ENCODE assay signal across 33 cellular contexts in the genomic region with DNA sequence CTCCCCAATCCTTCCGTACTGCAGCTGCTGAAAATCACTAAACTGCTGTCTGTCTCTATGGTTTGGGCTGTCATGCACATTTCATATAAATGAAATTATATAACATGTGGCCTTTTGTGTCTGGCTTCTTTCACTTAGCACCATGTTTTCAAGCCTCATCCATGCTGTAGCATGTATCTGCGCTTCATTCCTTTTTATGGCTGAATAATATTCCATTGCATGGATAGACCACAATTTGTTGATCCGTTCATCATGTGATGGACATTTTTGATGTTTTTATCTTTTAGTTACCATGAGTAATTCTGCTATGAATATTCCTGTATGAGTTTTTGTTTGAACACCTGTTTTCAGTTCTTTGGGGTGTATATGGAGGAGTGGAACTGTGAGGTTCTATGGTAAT. TPM values are rescaled to one million over a fixed set of nuclear protein-coding genes. Genes with fewer than 3 reads are reported as not detected.
DNase-seq lines count a peak whose midpoint lies in the region; ATAC-seq, FAIRE-seq and TF ChIP-seq lines count a peak whose summit lies in the region.
"Had no signal": no experiment of that assay in that cellular context is flagged by ENCODE, and none has a peak within 500 bp of the region (broad histone marks: within the 10 kb centered on the region; RNA-seq: fewer than 3 reads in every experiment).

No MANE protein-coding gene starts in this region.

- ATAC-seq in HCT116 = no peak
- ATAC-seq in K562 = no peak
- no peak for ATAC-seq in HG03457 (IDR thresholded peaks at IDR 0.05; ENCODE audit: unreplicated experiment)
- ATAC-seq: A549; CD8-positive, alpha-beta T cell had no signal

- H3K9me1 ChIP-seq in K562 (ENCODE audit: control insufficient read depth, insufficient read depth, low read length) = no peaks in the 10 kb centered on the region

- CTCF ChIA-PET in HCT116 (lab: Charles Lee) (no interaction called here), HEK293 (lab: Yijun Ruan, JAX) (interaction anchor here (0.5 kb wide), 1 partner anchor 1364 kb away, joined by 3 read pairs; no protein-coding TSS in a partner anchor), K562 (lab: Yijun Ruan, JAX; ENCODE audit: low intra/inter-chr PET ratio) (no interaction called here)

- no peaks in the 10 kb centered on the region for H3K79me2 ChIP-seq in HCT116 (ENCODE audit: insufficient read depth, low read length)
- no peaks in the 10 kb centered on the region for H3K79me2 ChIP-seq in K562 (ENCODE audit: control insufficient read depth, insufficient read depth, low read length)

- H3K9me3 ChIP-seq in HCT116 (ENCODE audit: control insufficient read depth in 1 of 2, insufficient read depth in 1 of 2, low read depth in 1 of 2, low read length in 2 of 2) = peaks cover 0 to 5% of the 10 kb centered on the region in 2 experiments; a peak in 1 of 4 replicates
- H3K9me3 ChIP-seq in HEK293 (ENCODE audit: control insufficient read depth, insufficient read depth, low read depth, low read length) = no peaks in the 10 kb centered on the region
- no peaks in the 10 kb centered on the region; the same call in 1 of the 2 replicates for H3K9me3 ChIP-seq in K562 (replicated peaks; ENCODE audit: control insufficient read depth, insufficient read depth, low read depth, low read length)
- H3K9me3 ChIP-seq in stomach = peaks cover 0 to 4% (median 0%) of the 10 kb centered on the region in 4 donors
- H3K9me3 ChIP-seq: BE2C had no signal

- H3K36me3 ChIP-seq in HCT116 (ENCODE audit: control insufficient read depth in 1 of 2, insufficient read depth in 2 of 2, low read length in 2 of 2) = no peaks in the 10 kb centered on the region
- no peaks in the 10 kb centered on the region for H3K36me3 ChIP-seq in HEK293 (ENCODE audit: control insufficient read depth in 2 of 2, insufficient read depth in 1 of 2, low read length in 2 of 2)
- H3K36me3 ChIP-seq in K562 (ENCODE audit: control insufficient read depth, insufficient read depth, low read length) = no peaks in the 10 kb centered on the region
- no peaks in the 10 kb centered on the region for H3K36me3 ChIP-seq in stomach
- H3K36me3 ChIP-seq: BE2C; BLaER1; BLaER1 treated with 17β-estradiol and CSF1 and Interleukin-3, amounts not matched to agents 10 nM and 100 nM had no signal

- no peak overlapping the region for H3K27ac ChIP-seq in HCT116 (ENCODE audit: low read depth, low read length)
- no peak overlapping the region for H3K27ac ChIP-seq in HEK293 (ENCODE audit: extremely low read depth, low read depth, low read length)
- H3K27ac ChIP-seq in K562 (ENCODE audit: extremely low read depth, low read depth, low read length) = no peak overlapping the region
- H3K27ac ChIP-seq in stomach = no peak overlapping the region
- H3K27ac ChIP-seq: 22Rv1; A549; BLaER1; BLaER1 treated with 17β-estradiol and CSF1 and Interleukin-3, amounts not matched to agents 10 nM and 100 nM; C4-2B had no signal

- H3K27me3 ChIP-seq in HCT116 (ENCODE audit: insufficient read depth, low read length) (no peaks in the 10 kb centered on the region), K562 (ENCODE audit: control insufficient read depth in 2 of 2, insufficient read depth in 2 of 2, low read length in 2 of 2) (no peaks in the 10 kb centered on the region), stomach (no peaks in the 10 kb centered on the region)
- H3K27me3 ChIP-seq: BE2C; BLaER1; BLaER1 treated with 17β-estradiol and CSF1 and Interleukin-3, amounts not matched to agents 10 nM and 100 nM had no signal

- H3K4me1 ChIP-seq in HCT116 (ENCODE audit: control insufficient read depth in 1 of 2, insufficient read depth in 2 of 2, low read length in 2 of 2) (no peaks in the 10 kb centered on the region), HEK293 (ENCODE audit: control insufficient read depth, insufficient read depth, low read length) (no peaks in the 10 kb centered on the region), K562 (replicated peaks in 1 of 2; ENCODE audit: control insufficient read depth in 2 of 2, insufficient read depth in 2 of 2, low read length in 2 of 2) (no peaks in the 10 kb centered on the region; a peak in 2 of 5 replicates), stomach (no peaks in the 10 kb centered on the region)
- H3K4me1 ChIP-seq: A549 had no signal

- TF ChIP-seq POLR2A in HCT116 (IDR thresholded peaks at IDR 0.05; ENCODE audit: borderline replicate concordance, extremely low read depth, insufficient read depth, insufficient read length) (no peak), K562 (conservative IDR thresholded peaks at IDR 0.05) (no peak), stomach (IDR thresholded peaks at IDR 0.05) (no peak)

- no TSS peak for BruUV-seq in HCT116 (replicated peaks; lab: Mats Ljungman, UMichigan)
- BruUV-seq in K562 (replicated peaks; lab: Mats Ljungman, UMichigan) = no TSS peak

- TF ChIP-seq CTCF in HCT116 (IDR thresholded peaks at IDR 0.05 in 2 of 3, conservative IDR thresholded peaks at IDR 0.05 in 1 of 3; ENCODE audit: borderline replicate concordance in 1 of 3, insufficient read depth in 1 of 3, low read depth in 2 of 3, low read length in 2 of 3) (no peak), HEK293 (tag by site-specific recombination; IDR thresholded peaks at IDR 0.05) (no peak), K562 (IDR thresholded peaks at IDR 0.05 in 2 of 3, conservative IDR thresholded peaks at IDR 0.05 in 1 of 3; ENCODE audit: insufficient read depth in 2 of 3, low read depth in 1 of 3, low read length in 3 of 3) (no peak), stomach (IDR thresholded peaks at IDR 0.05) (no peak)

- FAIRE-seq in K562 (lab: Jason Lieb, UNC) = no peak
- FAIRE-seq: A204.1, A549, D721Med had no signal

- DNase-seq in HCT116 (ENCODE audit: low read depth, low spot score) (no peak), K562 (ENCODE audit: extremely low read depth in 1 of 4, low spot score in 3 of 4) (no peak), stomach (no peak), NCI-H2081 (lab: John Stamatoyannopoulos, UW) (no peak)
- DNase-seq: 8988T; ACHN; AML-193; BE2C; C1 segment of cervical spinal cord; Caco-2; Calu3; CD4-positive, alpha-beta memory T cell; CD4-positive, alpha-beta T cell; CD4-positive, CD25-positive, alpha-beta regulatory T cell; CD8-positive, alpha-beta memory T cell; CD8-positive, alpha-beta T cell; COR-L47; DMS 273 treated with DMSO at 0.1 percent for 48 hours; DMS153; DMS53; DMS79; DMS79 treated with DMSO at 0.1 percent for 48 hours; DND-41; EL had no signal

- no peaks in the 10 kb centered on the region for H4K20me1 ChIP-seq in HCT116 (ENCODE audit: insufficient read depth)
- no peaks in the 10 kb centered on the region for H4K20me1 ChIP-seq in K562 (replicated peaks; ENCODE audit: control insufficient read depth, insufficient read depth, low read length)
- H4K20me1 ChIP-seq: BLaER1; BLaER1 treated with 17β-estradiol and CSF1 and Interleukin-3, amounts not matched to agents 10 nM and 100 nM had no signal

- no peak overlapping the region for H3K4me3 ChIP-seq in HCT116 (replicated peaks in 1 of 2; ENCODE audit: low read depth in 1 of 2, low read length in 2 of 2)
- no peak overlapping the region for H3K4me3 ChIP-seq in HEK293 (ENCODE audit: low read depth, low read length)
- no peak overlapping the region for H3K4me3 ChIP-seq in K562
- no peak overlapping the region for H3K4me3 ChIP-seq in stomach
- H3K4me3 ChIP-seq: A549; BLaER1; BLaER1 treated with 17β-estradiol and CSF1 and Interleukin-3, amounts not matched to agents 10 nM and 100 nM had no signal

- POLR2A ChIA-PET in HCT116 (lab: Charles Lee) (no interaction called here), HEK293 (lab: Yijun Ruan, JAX) (no interaction called here), K562 (lab: Yijun Ruan, JAX) (interaction anchor here (0.5 kb wide), 1 partner anchor 360 kb away, joined by 3 read pairs; no protein-coding TSS in a partner anchor)

- no peak overlapping the region for H3K4me2 ChIP-seq in HCT116 (ENCODE audit: low read length)
- no peak overlapping the region for H3K4me2 ChIP-seq in K562 (ENCODE audit: insufficient read depth, low read length)
- H3K4me2 ChIP-seq: A549; BLaER1; BLaER1 treated with 17β-estradiol and CSF1 and Interleukin-3, amounts not matched to agents 10 nM and 100 nM had no signal

- no peak for TF ChIP-seq EP300 in K562 (IDR thresholded peaks at IDR 0.05; ENCODE audit: low read length)
- TF ChIP-seq EP300 in stomach (IDR thresholded peaks at IDR 0.05) = no peak

- H3K9ac ChIP-seq in HCT116 (ENCODE audit: low read length) (no peak overlapping the region), K562 (ENCODE audit: insufficient read depth in 1 of 2, low read depth in 2 of 2, low read length in 2 of 2) (no peak overlapping the region)
- H3K9ac ChIP-seq: BLaER1; BLaER1 treated with 17β-estradiol and CSF1 and Interleukin-3, amounts not matched to agents 10 nM and 100 nM had no signal

- in situ Hi-C loops in K562 (cut with MboI) = no loop called here

- RAD21 ChIA-PET in HCT116 (lab: Charles Lee; ENCODE audit: low non-redundant PET in 1 of 2, low total read pairs in 2 of 2, uncharacterized antibody in 2 of 2, unreplicated experiment in 2 of 2) = no interaction called here

- TF ChIP-seq RAD21 in HCT116 (IDR thresholded peaks at IDR 0.05; ENCODE audit: low read depth) (no peak), K562 (CRISPR knock-in tag; conservative IDR thresholded peaks at IDR 0.05 in 1 of 2, IDR thresholded peaks at IDR 0.05 in 1 of 2) (no peak)

- H2AFZ ChIP-seq in HCT116 (ENCODE audit: low read depth, low read length, poor library complexity, severe bottlenecking) = no peak overlapping the region
- H2AFZ ChIP-seq in K562 (ENCODE audit: low read depth, low read length) = no peak overlapping the region

- WGBS in K562 (ENCODE audit: insufficient coverage, low coverage, missing lambda C conversion rate) = 78% methylated on average over 3 of the region's 3 CpGs
- whole genome bisulfite sequencing in stomach, 5 donors = 78 to 97% (median 97%) methylated on average over 3 of the region's 3 CpGs

- intact Hi-C loops in HCT116 (cut with micrococcal nuclease) = no loop called here
- intact Hi-C loops in K562 (cut with micrococcal nuclease) = no loop called here
- intact Hi-C loops in stomach (cut with DNase I; ENCODE audit: low total_unique reads) = no loop called here

- H3K9me2 ChIP-seq in HCT116 (ENCODE audit: insufficient read depth) = no peaks in the 10 kb centered on the region

RNA-seq across cellular contexts. Expression of a gene that starts 32.6 kb away (rescaled TPM):
- 176 TPM for total RNA-seq in HCT116 (2021; ENCODE audit: unreplicated experiment)
- 36.9 and 42.0 TPM in 2 replicates for polyA plus RNA-seq in HCT116 (2012)
- total RNA-seq in K562 (2011; cell fraction: chromatin; rRNA removed; ENCODE audit: low replicate concordance) = 259 and 607 TPM in 2 replicates
- total RNA-seq in K562 (2011; cell fraction: nucleolus; rRNA removed) = 97.6 and 127 TPM in 2 replicates
- 277 and 397 TPM in 2 replicates for total RNA-seq in K562 (2011; cell fraction: nucleoplasm; rRNA removed)
- 29.3 and 32.5 TPM in 2 replicates for total RNA-seq in K562 (2014; rRNA removed)
- total RNA-seq in K562 (2014; rRNA removed; fragmentation: Illumina TruSeq; extraction: Trizol) = 71.9 and 82.3 TPM in 2 replicates
- total RNA-seq in K562 (2015; rRNA removed; fragmentation: Illumina TruSeq; extraction: Trizol) = 70.1 and 70.8 TPM in 2 replicates
- 76.9 and 90.3 TPM in 2 replicates for total RNA-seq in K562 (2021)
- polyA plus RNA-seq in K562 (2011; rRNA removed) = 45.8 and 48.0 TPM in 2 replicates
- polyA plus RNA-seq in K562 (2011; cell fraction: cytosol; rRNA removed) = 26.1 and 36.3 TPM in 2 replicates
- 102 and 117 TPM in 2 replicates for polyA plus RNA-seq in K562 (2011; cell fraction: nucleus; rRNA removed)
- polyA plus RNA-seq in K562 (2012) = 29.2 and 39.4 TPM in 2 replicates
- 34.0 and 36.9 TPM in 2 replicates for polyA plus RNA-seq in K562 (2014; fragmentation: Illumina TruSeq; extraction: Trizol)
- polyA plus RNA-seq in K562 (2014; fragmentation: Nextera tagmentation; extraction: Ambion mirVana) = 10 to 100 TPM; 13.4 to 22.0 TPM
- polyA plus RNA-seq in K562 (2014; rRNA removed) = 25.7 and 26.8 TPM in 2 replicates
- 279 and 322 TPM in 2 replicates for polyA minus RNA-seq in K562 (2011; rRNA and poly(A)+ RNA removed)
- polyA minus RNA-seq in K562 (2011; cell fraction: cytosol; rRNA and poly(A)+ RNA removed) = 59.1 and 73.6 TPM in 2 replicates
- 174 and 313 TPM in 2 replicates for polyA minus RNA-seq in K562 (2011; cell fraction: nucleus; rRNA and poly(A)+ RNA removed)
- 100 to 1,000 TPM in 3 of 5 donors, 10 to 100 TPM in 2; 56.2 to 305 (median 122) TPM for total RNA-seq in stomach
- 10 to 100 TPM; 10.4 to 14.5 (median 12.4) TPM for polyA plus RNA-seq in stomach
